ENCODE assay signal across 22 cellular contexts in genomic region chr2:37268111-37268510, GRCh38.
"Had no signal": no experiment of that assay in that cellular context is flagged by ENCODE, and none has a peak within 500 bp of the region (broad histone marks: within the 10 kb centered on the region; RNA-seq: fewer than 3 reads in every experiment).

No MANE protein-coding gene starts in this region.

- H3K4me3 Mint-ChIP-seq: activated CD4-positive, alpha-beta T cell treated with anti-CD3 and anti-CD28 coated beads, Interleukin-2, amount 10 ng/mL, durations not matched to agents 7 days and 5 days; activated CD8-positive, alpha-beta T cell treated with anti-CD3 and anti-CD28 coated beads for 36 hours; activated T-cell treated with anti-CD3 and anti-CD28 coated beads, Interleukin-2, amount 50 U/mL, for 4 hours; immature natural killer cell; naive thymus-derived CD4-positive, alpha-beta T cell had no signal

- H3K27ac Mint-ChIP-seq: activated CD4-positive, alpha-beta T cell treated with anti-CD3 and anti-CD28 coated beads, Interleukin-2, amount 10 ng/mL, durations not matched to agents 7 days and 5 days; activated CD8-positive, alpha-beta T cell treated with anti-CD3 and anti-CD28 coated beads for 36 hours; activated naive CD4-positive, alpha-beta T cell treated with anti-CD3 and anti-CD28 coated beads, Interleukin-2, amount 50 U/mL, for 72 hours; activated T-helper 2 cell treated with anti-CD3 and anti-CD28 coated beads, Interferon-gamma antibody, Interleukin-2, Interleukin-4, amounts not matched to agents 10 μg/mL and 5 μg/mL and 100 μg/mL, durations not matched to agents 14 hours and 24 hours and 36 hours had no signal

- FAIRE-seq: endothelial cell of umbilical vein, pancreas had no signal

- H3K9me3 ChIP-seq: breast epithelium, heart left ventricle, pancreas, right atrium auricular region, tibial nerve had no signal

- H3K27me3 Mint-ChIP-seq: activated CD4-positive, alpha-beta T cell treated with anti-CD3 and anti-CD28 coated beads, Interleukin-2, amount 10 ng/mL, durations not matched to agents 7 days and 5 days; activated CD8-positive, alpha-beta T cell treated with anti-CD3 and anti-CD28 coated beads for 36 hours; naive thymus-derived CD4-positive, alpha-beta T cell had no signal

- H3K27ac ChIP-seq: breast epithelium, foreskin keratinocyte, heart left ventricle, pancreas, right atrium auricular region, tibial nerve had no signal

- H3K9me3 Mint-ChIP-seq: activated CD4-positive, alpha-beta T cell treated with anti-CD3 and anti-CD28 coated beads, Interleukin-2, amount 10 ng/mL, durations not matched to agents 7 days and 5 days; activated CD8-positive, alpha-beta T cell treated with anti-CD3 and anti-CD28 coated beads for 36 hours; activated naive CD4-positive, alpha-beta T cell treated with anti-CD3 and anti-CD28 coated beads, Interleukin-2, amount 50 U/mL, for 72 hours; activated T-cell treated with anti-CD3 and anti-CD28 coated beads, Interleukin-2, amount 50 U/mL, for 4 hours; activated T-helper 2 cell treated with anti-CD3 and anti-CD28 coated beads, Interferon-gamma antibody, Interleukin-2, Interleukin-4, amounts not matched to agents 10 μg/mL and 5 μg/mL and 100 μg/mL, durations not matched to agents 14 hours and 24 hours and 36 hours; immature natural killer cell; naive thymus-derived CD4-positive, alpha-beta T cell had no signal

- H3K4me1 ChIP-seq: breast epithelium, foreskin keratinocyte, heart left ventricle, pancreas, right atrium auricular region, tibial nerve had no signal

- DNase-seq: activated CD4-positive, alpha-beta T cell treated with anti-CD3 and anti-CD28 coated beads for 1 hour; activated CD4-positive, alpha-beta T cell treated with anti-CD3 and anti-CD28 coated beads, Interleukin-2, amount 10 ng/mL, durations not matched to agents 7 days and 5 days; activated CD8-positive, alpha-beta T cell treated with anti-CD3 and anti-CD28 coated beads for 36 hours; activated T-cell treated with anti-CD3 and anti-CD28 coated beads, Interleukin-2, amount 50 U/mL, for 4 hours; central memory CD4-positive, alpha-beta T cell; foreskin keratinocyte; heart left ventricle; hypothalamus; immature natural killer cell; midbrain; naive thymus-derived CD4-positive, alpha-beta T cell; nucleus accumbens; pancreas; stimulated activated CD4-positive, alpha-beta T cell treated with anti-CD3 and anti-CD28 coated beads, Interleukin-2, amount 100 ng/mL, for 48 hours; stimulated activated naive CD4-positive, alpha-beta T cell treated with Interleukin-2 at 50 U/mL for 16 hours; T1000 had no signal

- H3K4me1 Mint-ChIP-seq: activated CD4-positive, alpha-beta T cell treated with anti-CD3 and anti-CD28 coated beads, Interleukin-2, amount 10 ng/mL, durations not matched to agents 7 days and 5 days; immature natural killer cell had no signal

- ATAC-seq: activated CD8-positive, alpha-beta T cell treated with anti-CD3 and anti-CD28 coated beads for 36 hours; activated naive CD4-positive, alpha-beta T cell treated with anti-CD3 and anti-CD28 coated beads, Interleukin-2, amount 50 U/mL, for 72 hours; foreskin keratinocyte; heart left ventricle; naive thymus-derived CD4-positive, alpha-beta T cell; pancreas had no signal

- H3K27me3 ChIP-seq: breast epithelium, foreskin keratinocyte, heart left ventricle, pancreas, right atrium auricular region, tibial nerve had no signal

- H3K4me3 ChIP-seq: breast epithelium, heart left ventricle, pancreas, right atrium auricular region, tibial nerve had no signal
